Comparison of ENCODE assay signal across 23 cellular contexts in the genomic region with DNA sequence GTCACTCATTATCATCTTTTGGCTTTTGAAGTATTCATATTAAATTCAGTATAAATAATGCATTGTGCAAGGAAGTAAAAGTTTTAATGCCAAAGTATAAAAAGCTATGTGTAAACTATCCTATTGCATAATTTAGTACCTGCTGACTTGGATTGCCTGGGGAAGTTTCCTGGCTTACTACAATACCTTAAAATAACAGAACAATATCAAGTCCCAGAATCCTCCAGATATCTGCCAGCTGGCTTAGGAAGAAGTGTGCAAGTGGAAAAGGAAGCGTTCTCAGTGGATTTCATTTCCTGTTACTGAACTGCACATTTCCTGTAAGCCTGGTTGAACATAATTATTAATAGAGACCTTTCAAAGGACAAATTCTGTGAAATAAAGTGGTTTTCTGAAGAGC.
DNase-seq lines count a peak whose midpoint lies in the region; ATAC-seq and TF ChIP-seq lines count a peak whose summit lies in the region.
"Had no signal": no experiment of that assay in that cellular context is flagged by ENCODE, and none has a peak within 500 bp of the region (broad histone marks: within the 10 kb centered on the region; RNA-seq: fewer than 3 reads in every experiment).

No MANE protein-coding gene starts in this region.

- H3K9ac ChIP-seq in skeletal muscle tissue (ENCODE audit: low read depth in 1 of 3, low read length in 3 of 3) = no peak overlapping the region

- no peaks in the 10 kb centered on the region for H3K36me3 ChIP-seq in skeletal muscle tissue (ENCODE audit: control insufficient read depth in 3 of 3, insufficient read depth in 3 of 3, low read length in 3 of 3)
- H3K36me3 ChIP-seq: ovary, suprapubic skin had no signal

- no peaks in the 10 kb centered on the region for H3K27me3 ChIP-seq in skeletal muscle tissue (ENCODE audit: control insufficient read depth in 3 of 3, insufficient read depth in 3 of 3, low read length in 3 of 3)
- H3K27me3 ChIP-seq: ovary, suprapubic skin had no signal

- H3K4me3 ChIP-seq in epithelial cell of esophagus (ENCODE audit: low read length) (no peak overlapping the region), skeletal muscle tissue (ENCODE audit: low read length in 3 of 3) (no peak overlapping the region)
- H3K4me3 ChIP-seq: coronary artery, ovary, suprapubic skin had no signal

- intact Hi-C loops in Right ventricle myocardium superior (cut with DNase I) (no loop called here), cardiac septum (cut with DNase I) (no loop called here)

- H3K4me1 ChIP-seq in skeletal muscle tissue (ENCODE audit: control insufficient read depth in 3 of 3, insufficient read depth in 3 of 3, low read length in 3 of 3) = peaks cover 3 to 7% (median 6%) of the 10 kb centered on the region in 3 donors

- no peaks in the 10 kb centered on the region for H3K9me3 ChIP-seq in skeletal muscle tissue (ENCODE audit: control insufficient read depth in 3 of 3, low read length in 3 of 3)
- H3K9me3 ChIP-seq: ovary, suprapubic skin had no signal

- H3K27ac ChIP-seq in skeletal muscle tissue (ENCODE audit: low read depth, low read length) = peak overlapping the region; percentile 63
- H3K27ac ChIP-seq: coronary artery, ovary, suprapubic skin had no signal

- DNase-seq in Right ventricle myocardium superior (no peak), cardiac septum (ENCODE audit: low spot score) (no peak), epithelial cell of esophagus (ENCODE audit: low read depth) (peak; percentile 52), left lobe of liver (ENCODE audit: low spot score) (no peak), DMS114 treated with DMSO at 0.1 percent for 48 hours (lab: John Stamatoyannopoulos, UW; ENCODE audit: unreplicated experiment) (no peak)
- DNase-seq: activated CD8-positive, alpha-beta T cell treated with anti-CD3 and anti-CD28 coated beads for 36 hours; activated gamma-delta T cell; GF-D8; KG1; left colon; naive thymus-derived CD8-positive, alpha-beta T cell; NCI-H1436 treated with DMSO at 0.1 percent for 48 hours; PC-3; SIG-M5; small intestine; stimulated activated CD4-positive, alpha-beta T cell treated with anti-CD3 and anti-CD28 coated beads, Interleukin-2, amount 100 ng/mL, for 24 hours had no signal

- ATAC-seq in Right ventricle myocardium superior (ENCODE audit: poor library complexity) (peak; percentile 85), left lobe of liver (peak; percentile 80), GM18519 (IDR thresholded peaks at IDR 0.05; ENCODE audit: low FRiP score, unreplicated experiment) (no peak), HG03520 (IDR thresholded peaks at IDR 0.05; ENCODE audit: unreplicated experiment) (no peak)
- ATAC-seq: activated CD4-positive, CD25-positive, alpha-beta regulatory T cell treated with anti-CD3 and anti-CD28 coated beads, Interleukin-2, amount 50 U/mL, for 24 hours; activated CD8-positive, alpha-beta T cell treated with anti-CD3 and anti-CD28 coated beads for 36 hours; left colon; naive thymus-derived CD8-positive, alpha-beta T cell; PC-3 had no signal

- TF ChIP-seq CTCF in epithelial cell of esophagus (IDR thresholded peaks at IDR 0.05; ENCODE audit: insufficient read depth, low read depth, low read length, missing control alignments) = no peak

Comparison
In these comparisons a context has a peak if more than half of its experiments do, and no peak if none do; other contexts are left out.
1. ATAC-seq: peak in Right ventricle myocardium superior (single experiment) and left lobe of liver (single experiment); none in GM18519 (single experiment) and HG03520 (single experiment).